ENCODE assay signal across 10 cellular contexts in the genomic region with DNA sequence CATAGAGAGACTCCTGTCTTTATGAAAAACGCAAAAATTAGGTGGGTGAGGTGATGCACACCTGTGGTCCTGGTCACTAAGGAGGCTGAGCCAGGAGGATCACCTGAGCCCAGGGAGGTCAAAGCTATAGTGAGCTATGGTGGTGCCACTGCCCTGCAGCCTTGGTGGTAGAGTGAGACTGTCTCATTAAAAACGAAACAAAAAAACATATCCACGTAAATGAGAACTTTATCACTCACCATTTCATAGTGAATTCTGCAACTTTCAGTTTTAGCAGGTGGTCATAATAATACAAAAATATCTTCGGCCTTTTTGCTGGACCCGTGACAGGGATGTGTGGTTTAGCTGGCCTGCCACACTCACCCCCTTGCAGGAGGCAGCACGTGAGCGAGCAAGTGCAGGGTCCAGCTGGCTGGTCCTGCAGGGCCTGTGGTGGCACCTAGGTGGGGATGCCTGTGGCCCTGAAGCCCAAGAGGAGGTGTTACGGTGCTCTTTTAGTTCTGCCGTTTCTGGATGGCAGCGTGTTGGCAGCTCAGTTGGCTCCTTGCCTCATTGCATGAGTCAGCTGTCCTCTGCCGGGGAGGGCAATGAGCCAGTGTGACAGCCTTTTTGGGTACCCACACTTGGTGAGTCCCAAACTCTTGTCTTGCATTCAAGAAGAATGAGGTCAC.
DNase-seq lines count a peak whose midpoint lies in the region; ATAC-seq and TF ChIP-seq lines count a peak whose summit lies in the region.
"Had no signal": no experiment of that assay in that cellular context is flagged by ENCODE, and none has a peak within 500 bp of the region (broad histone marks: within the 10 kb centered on the region; RNA-seq: fewer than 3 reads in every experiment).

No MANE protein-coding gene starts in this region.

- H3K4me3 ChIP-seq in heart right ventricle: no peak overlapping the region
- H3K4me3 ChIP-seq in testis: no peak overlapping the region

- no peak for TF ChIP-seq POLR2A in testis (IDR thresholded peaks at IDR 0.05)

- peak; percentile 8 for DNase-seq in activated CD4-positive, alpha-beta T cell treated with anti-CD3 and anti-CD28 coated beads for 48 hours
- no peak for DNase-seq in activated CD4-positive, alpha-beta T cell treated with anti-CD3 and anti-CD28 coated beads for 4 hours
- DNase-seq in RPMI8226 (peak; percentile 85), heart right ventricle (peak; percentile 62), testis (peak; percentile 51), NCI-H446 treated with DMSO at 0.1 percent for 48 hours (lab: John Stamatoyannopoulos, UW) (no peak), NCI-H1092 treated with DMSO at 0.1 percent for 48 hours (lab: John Stamatoyannopoulos, UW) (no peak)
- DNase-seq: activated T-cell treated with anti-CD3 and anti-CD28 coated beads, Interleukin-2, amount 50 U/mL, for 4 hours had no signal

- H3K27ac ChIP-seq in heart right ventricle (no peak overlapping the region), testis (no peak overlapping the region)
- H3K27ac ChIP-seq: HL-60 had no signal

- TF ChIP-seq CTCF in heart right ventricle (IDR thresholded peaks at IDR 0.05) (no peak), testis (IDR thresholded peaks at IDR 0.05) (no peak)

- H3K27me3 ChIP-seq in heart right ventricle (no peaks in the 10 kb centered on the region), testis (no peaks in the 10 kb centered on the region)

- H3K9me3 ChIP-seq in heart right ventricle (peaks cover 0 to 6% (median 1%) of the 10 kb centered on the region in 11 donors), testis (no peaks in the 10 kb centered on the region)

- ATAC-seq in heart right ventricle (peak; percentile 55 to 95 (median 92)), HG02642 (IDR thresholded peaks at IDR 0.05; ENCODE audit: poor library complexity, unreplicated experiment) (no peak)

- 57 to 75% methylated on average over 11 of the region's 11 CpGs for WGBS in heart right ventricle, 2 donors
- WGBS in testis, 2 donors: 59 to 70% methylated on average over 10 to 11 of the region's 11 CpGs

- no peaks in the 10 kb centered on the region for H3K36me3 ChIP-seq in heart right ventricle
- no peaks in the 10 kb centered on the region for H3K36me3 ChIP-seq in testis (ENCODE audit: low read depth, missing control alignments)

- H3K4me1 ChIP-seq in heart right ventricle: peaks cover 0 to 5% (median 0%) of the 10 kb centered on the region in 9 donors
- no peaks in the 10 kb centered on the region for H3K4me1 ChIP-seq in testis

- intact Hi-C loops in heart right ventricle (cut with DNase I): no loop called here
- intact Hi-C loops in testis (cut with DNase I; ENCODE audit: low total_unique reads): no loop called here

Comparison
In these comparisons a context has a peak if more than half of its experiments do, and no peak if none do; other contexts are left out.
1. DNase-seq: peak in activated CD4-positive, alpha-beta T cell treated with anti-CD3 and anti-CD28 coated beads for 48 hours (single experiment), RPMI8226 (single experiment), heart right ventricle (2 of 2) and testis (single experiment); none in activated CD4-positive, alpha-beta T cell treated with anti-CD3 and anti-CD28 coated beads for 4 hours (0 of 2), NCI-H446 treated with DMSO at 0.1 percent for 48 hours (single experiment) and NCI-H1092 treated with DMSO at 0.1 percent for 48 hours (single experiment).